8 cellular contexts compared by ENCODE assay signal in genomic region chr20:45910670-45911485, GRCh38. TPM values are rescaled to one million over a fixed set of nuclear protein-coding genes. Genes with fewer than 3 reads are reported as not detected.
A peak's percentile ranks its signal among the peaks of the same experiment; 100 is the strongest.
DNase-seq lines count a peak whose midpoint lies in the region; ATAC-seq and TF ChIP-seq lines count a peak whose summit lies in the region.

No MANE protein-coding gene starts in this region.

- ATAC-seq in HG02763 (IDR thresholded peaks at IDR 0.05; ENCODE audit: unreplicated experiment) = peak; percentile 84
- peak; percentile 93 to 95 for ATAC-seq in activated CD4-positive, CD25-positive, alpha-beta regulatory T cell treated with anti-CD3 and anti-CD28 coated beads, Interleukin-2, amount 50 U/mL, for 24 hours

- DNase-seq in NCI-H1930 (lab: John Stamatoyannopoulos, UW) (peak; percentile 89 to 90), cerebellum (ENCODE audit: low spot score) (peak; percentile 79), kidney glomerular epithelial cell (lab: John Stamatoyannopoulos, UW) (peak; percentile 97), NCI-H1092 treated with DMSO at 0.1 percent for 48 hours (lab: John Stamatoyannopoulos, UW) (no peak)
- peak; percentile 97 for DNase-seq in stimulated activated CD4-positive, alpha-beta T cell treated with anti-CD3 and anti-CD28 coated beads, Interleukin-15, amount 100 ng/mL, for 24 hours

- TF ChIP-seq POLR2A in GM15510 (IDR thresholded peaks at IDR 0.05; ENCODE audit: borderline replicate concordance, extremely low read depth, insufficient read length) = peak; percentile 46

RNA-seq across cellular contexts. Expression of gene PLTP, which starts 1.1 kb away (rescaled TPM):
- 37.5 TPM for total RNA-seq in cerebellum

RNA-seq across cellular contexts. Expression of gene CTSA, which starts 19.7 kb away (rescaled TPM):
- total RNA-seq in cerebellum = 33.1 TPM

RNA-seq across cellular contexts. Expression of gene NEURL2, which starts 19.9 kb away (rescaled TPM):
- 3.7 TPM for total RNA-seq in cerebellum

RNA-seq across cellular contexts. Expression of gene SPATA25, which starts 23.5 kb away (rescaled TPM):
- 2.5 TPM for total RNA-seq in cerebellum

RNA-seq across cellular contexts. Expression of gene PCIF1, which starts 23.6 kb away (rescaled TPM):
- 13.3 TPM for total RNA-seq in cerebellum
